In the genomic region with DNA sequence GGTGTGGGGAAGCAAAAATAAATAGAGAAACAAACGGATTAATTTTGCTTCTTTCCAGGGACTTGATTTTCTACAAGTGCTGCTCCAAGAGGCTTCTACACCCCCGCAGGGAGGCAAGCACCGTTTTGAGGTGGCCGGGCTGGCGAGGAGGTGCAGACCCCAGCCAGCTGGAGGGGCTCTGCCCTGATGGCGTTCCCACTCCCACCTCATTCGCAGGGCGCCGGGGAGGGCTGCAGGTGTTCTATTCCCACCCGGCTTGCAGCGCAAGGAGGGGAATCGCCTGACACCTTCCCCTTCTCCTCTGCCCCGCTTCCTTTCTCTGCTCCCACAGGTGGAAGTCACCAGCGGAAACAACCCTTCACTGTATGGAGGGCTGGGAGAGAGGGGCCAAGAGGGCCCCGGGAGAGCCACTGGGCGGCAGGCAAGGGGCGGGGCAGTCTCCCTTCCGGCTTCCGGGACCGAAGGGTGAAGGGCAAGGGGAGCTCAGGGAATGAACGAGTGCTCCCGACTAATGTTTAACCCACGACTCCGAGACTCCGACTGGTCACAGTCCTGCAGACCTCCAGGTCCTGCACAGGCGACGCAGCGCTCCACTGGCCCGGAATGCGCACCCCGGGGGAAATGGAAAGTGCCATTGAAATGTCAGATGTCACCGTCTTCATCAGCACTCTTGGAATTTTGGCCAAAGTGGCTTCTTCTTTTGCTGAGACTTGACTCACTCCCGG, we compare ENCODE assay signal across 8 cellular contexts. TPM values are rescaled to one million over a fixed set of nuclear protein-coding genes. Genes with fewer than 3 reads are reported as not detected.
A peak's percentile ranks its signal among the peaks of the same experiment; 100 is the strongest.
DNase-seq lines count a peak whose midpoint lies in the region; ATAC-seq and TF ChIP-seq lines count a peak whose summit lies in the region.

No MANE protein-coding gene starts in this region.

- WGBS in mesendoderm (ENCODE audit: extremely low coverage, insufficient coverage, low lambda C conversion rate): no CpG with 5 or more reads among the region's 33 CpGs

- H3K27me3 Mint-ChIP-seq in IgD-negative memory B cell: no peaks in the 10 kb centered on the region
- H3K27me3 Mint-ChIP-seq in stimulated activated naive CD8-positive, alpha-beta T cell treated with anti-CD3 and anti-CD28 coated beads, Interleukin-15, Interleukin-2, amounts not matched to agents 100 ng/mL and 50 ng/mL, for 24 hours: no peaks in the 10 kb centered on the region

- peaks cover 13% of the 10 kb centered on the region for H3K36me3 Mint-ChIP-seq in IgD-negative memory B cell
- peaks cover 8% of the 10 kb centered on the region for H3K36me3 Mint-ChIP-seq in stimulated activated naive CD8-positive, alpha-beta T cell treated with anti-CD3 and anti-CD28 coated beads, Interleukin-15, Interleukin-2, amounts not matched to agents 100 ng/mL and 50 ng/mL, for 24 hours (ENCODE audit: low read depth)

- peak overlapping the region; percentile 83 for H4K8ac ChIP-seq in mesendoderm (ENCODE audit: low read depth, low read length)

- H3K79me2 ChIP-seq in mesendoderm (ENCODE audit: control insufficient read depth, insufficient read depth, low read length): no peaks in the 10 kb centered on the region

- H3K18ac ChIP-seq in mesendoderm (ENCODE audit: low read length): peak overlapping the region; percentile 69

- no peaks in the 10 kb centered on the region for H3K9me3 Mint-ChIP-seq in IgD-negative memory B cell
- H3K9me3 Mint-ChIP-seq in stimulated activated naive CD8-positive, alpha-beta T cell treated with anti-CD3 and anti-CD28 coated beads, Interleukin-15, Interleukin-2, amounts not matched to agents 100 ng/mL and 50 ng/mL, for 24 hours: no peaks in the 10 kb centered on the region

- H2AK5ac ChIP-seq in mesendoderm (ENCODE audit: low read length): no peak overlapping the region

- H3K36me3 ChIP-seq in GM06990 (ENCODE audit: control insufficient read depth, insufficient read depth, low read length) (no peaks in the 10 kb centered on the region), mesendoderm (ENCODE audit: control insufficient read depth, insufficient read depth, low read length) (peaks cover 1% of the 10 kb centered on the region)

- H3K27me3 ChIP-seq in GM06990 (replicated peaks; ENCODE audit: control insufficient read depth, insufficient read depth, low read length): no peaks in the 10 kb centered on the region; the same call in none of the 2 replicates
- H3K27me3 ChIP-seq in mesendoderm (ENCODE audit: insufficient read depth, low read length, poor library complexity): no peaks in the 10 kb centered on the region

- ATAC-seq in GM21526 (IDR thresholded peaks at IDR 0.05; ENCODE audit: low FRiP score, unreplicated experiment): peak; percentile 55

- H3K4me1 Mint-ChIP-seq in IgD-negative memory B cell: peaks cover 30 to 33% (median 31%) of the 10 kb centered on the region in 3 donors
- peaks cover 24% of the 10 kb centered on the region for H3K4me1 Mint-ChIP-seq in stimulated activated naive CD8-positive, alpha-beta T cell treated with anti-CD3 and anti-CD28 coated beads, Interleukin-15, Interleukin-2, amounts not matched to agents 100 ng/mL and 50 ng/mL, for 24 hours (ENCODE audit: low read depth)

- no peak overlapping the region for H2BK15ac ChIP-seq in mesendoderm (replicated peaks; ENCODE audit: low read depth)

- no peak overlapping the region for H3K4ac ChIP-seq in mesendoderm (ENCODE audit: low read depth, low read length)

- H3K27ac ChIP-seq in VCaP (peak overlapping the region; percentile 84), mesendoderm (ENCODE audit: low read depth, low read length) (peak overlapping the region; percentile 19)

- peaks cover 2% of the 10 kb centered on the region for H3K4me1 ChIP-seq in mesendoderm (ENCODE audit: control insufficient read depth, low read depth, low read length)

- peak overlapping the region; percentile 66 for H2BK5ac ChIP-seq in mesendoderm (ENCODE audit: low read length)

- peak overlapping the region; percentile 75 for H3K4me3 ChIP-seq in GM06990 (replicated peaks; ENCODE audit: low read depth, low read length)
- H3K4me3 ChIP-seq in mesendoderm (ENCODE audit: low read length): peak overlapping the region; percentile 78

- peak overlapping the region; percentile 97 to 99 (median 98) for H3K4me3 Mint-ChIP-seq in IgD-negative memory B cell
- H3K4me3 Mint-ChIP-seq in stimulated activated naive CD8-positive, alpha-beta T cell treated with anti-CD3 and anti-CD28 coated beads, Interleukin-15, Interleukin-2, amounts not matched to agents 100 ng/mL and 50 ng/mL, for 24 hours: peak overlapping the region; percentile 88

- no peak overlapping the region for H3K23ac ChIP-seq in mesendoderm (ENCODE audit: low read length)

- H3K4me2 ChIP-seq in mesendoderm (ENCODE audit: low read length): peak overlapping the region; percentile 95

- peak; percentile 4 for TF ChIP-seq CTCF in GM06990 (IDR thresholded peaks at IDR 0.05; ENCODE audit: insufficient read depth, low read length, poor library complexity, severe bottlenecking)
- no peak for TF ChIP-seq CTCF in VCaP (conservative IDR thresholded peaks at IDR 0.05)

- DNase-seq in GM06990 (ENCODE audit: extremely low read depth, insufficient read length) (peak; percentile 55), mesendoderm (peak; percentile 61), AG08395 (ENCODE audit: low spot score) (no peak)
- peak; percentile 6 for DNase-seq in effector CD8-positive, alpha-beta T cell (lab: John Stamatoyannopoulos, UW)

- H3K79me1 ChIP-seq in mesendoderm (ENCODE audit: low read length): no peaks in the 10 kb centered on the region

- H3K56ac ChIP-seq in mesendoderm (ENCODE audit: low read length): peak overlapping the region; percentile 96

- no peak overlapping the region for H2BK120ac ChIP-seq in mesendoderm (ENCODE audit: low read depth, low read length)

- H3K9ac ChIP-seq in mesendoderm (ENCODE audit: low read length): peak overlapping the region; percentile 88

- no peak overlapping the region for H4K5ac ChIP-seq in mesendoderm (ENCODE audit: low read length)

- peak overlapping the region; percentile 36 to 94 (median 84) for H3K27ac Mint-ChIP-seq in IgD-negative memory B cell
- peak overlapping the region; percentile 84 for H3K27ac Mint-ChIP-seq in stimulated activated naive CD8-positive, alpha-beta T cell treated with anti-CD3 and anti-CD28 coated beads, Interleukin-15, Interleukin-2, amounts not matched to agents 100 ng/mL and 50 ng/mL, for 24 hours

RNA-seq across cellular contexts. Expression of a gene that starts 29.1 kb away (rescaled TPM):
- polyA plus RNA-seq in IgD-negative memory B cell: not detected
- polyA plus RNA-seq in mesendoderm (2013, experiment 1 of 2): not detected
- polyA plus RNA-seq in mesendoderm (2013, experiment 2 of 2): not detected

RNA-seq across cellular contexts. Expression of a gene that starts 45.2 kb away (rescaled TPM):
- 1.8 TPM for polyA plus RNA-seq in IgD-negative memory B cell
- 0.08 TPM for polyA plus RNA-seq in mesendoderm (2013, experiment 1 of 2)
- polyA plus RNA-seq in mesendoderm (2013, experiment 2 of 2): 0.04 TPM
